21 cellular contexts compared by ENCODE assay signal in the genomic region with DNA sequence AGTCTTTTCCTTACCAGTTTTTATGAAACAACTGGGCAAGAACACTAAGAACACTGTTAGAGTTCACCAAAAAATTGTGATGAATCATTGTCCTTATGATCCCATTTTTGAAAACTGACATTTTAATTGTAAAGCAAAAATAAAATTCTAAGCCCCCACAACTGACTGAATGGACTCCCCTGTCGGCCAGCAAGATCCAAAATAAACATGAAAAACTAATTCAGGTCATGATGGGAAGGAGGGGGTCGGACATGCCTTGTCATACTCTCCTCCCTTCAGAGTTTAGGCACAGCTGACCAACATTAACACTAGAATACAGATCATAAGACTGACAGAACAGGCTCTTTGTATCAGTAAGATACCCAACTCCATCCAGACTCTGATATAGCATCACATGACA.
"Had no signal": no experiment of that assay in that cellular context is flagged by ENCODE, and none has a peak within 500 bp of the region (broad histone marks: within the 10 kb centered on the region; RNA-seq: fewer than 3 reads in every experiment).

No MANE protein-coding gene starts in this region.

- H3K4me3 ChIP-seq: SJSA1 had no signal

- ATAC-seq: HepG2 had no signal

- FAIRE-seq: HepG2, RCC 7860 had no signal

- DNase-seq: IMR-90, Kasumi-1, KG1, MM.1S, NCI-H1092 treated with DMSO at 0.1 percent for 48 hours, NCI-H1436, NCI-H187 treated with DMSO at 0.1 percent for 48 hours, NCI-H2029 treated with DMSO at 0.1 percent for 48 hours, NCI-H226, NCI-H446, NCI-H510A, NCI-H524 treated with DMSO at 0.1 percent for 48 hours, NCI-H69, NCI-H774, Right ventricle myocardium superior, RPMI8226, SIG-M5, SK-N-SH had no signal

- H3K27ac ChIP-seq: SJSA1 had no signal

- H3K4me2 ChIP-seq: SK-N-SH had no signal

- H3K9me3 ChIP-seq: SJSA1, SK-N-SH had no signal

- H3K9ac ChIP-seq: SK-N-SH had no signal

- H3K27me3 ChIP-seq: SJSA1 had no signal
